ENCODE assay signal across 16 cellular contexts in genomic region chr11:69018924-69019323, GRCh38. TPM values are rescaled to one million over a fixed set of nuclear protein-coding genes. Genes with fewer than 3 reads are reported as not detected.
DNase-seq lines count a peak whose midpoint lies in the region; ATAC-seq and TF ChIP-seq lines count a peak whose summit lies in the region.
"Had no signal": no experiment of that assay in that cellular context is flagged by ENCODE, and none has a peak within 500 bp of the region (broad histone marks: within the 10 kb centered on the region; RNA-seq: fewer than 3 reads in every experiment).

No MANE protein-coding gene starts in this region.

- no peaks in the 10 kb centered on the region for H3K27me3 ChIP-seq in muscle layer of colon (ENCODE audit: control insufficient read depth in 1 of 2, insufficient read depth in 2 of 2, low read length in 2 of 2)
- no peaks in the 10 kb centered on the region for H3K27me3 ChIP-seq in aorta (ENCODE audit: control insufficient read depth in 1 of 2, insufficient read depth in 2 of 2, low read length in 1 of 2)
- H3K27me3 ChIP-seq: Peyer's patch had no signal

- WGBS in aorta, 2 donors, result 10 to 13% methylated on average over 13 of the region's 13 CpGs

- peak overlapping the region; percentile 55 for H3K27ac ChIP-seq in muscle layer of colon (ENCODE audit: low read depth, low read length)
- peak overlapping the region in 1 of 2 donors; percentile 39 for H3K27ac ChIP-seq in aorta (ENCODE audit: low read depth in 1 of 2, low read length in 2 of 2)
- H3K27ac ChIP-seq: colonic mucosa, epithelial cell of prostate had no signal

- H3K9me3 ChIP-seq in muscle layer of colon (ENCODE audit: low read length) (no peaks in the 10 kb centered on the region), aorta (ENCODE audit: control insufficient read depth, low read length) (no peaks in the 10 kb centered on the region)
- H3K9me3 ChIP-seq: colonic mucosa, Peyer's patch had no signal

- no peak overlapping the region for H3K9ac ChIP-seq in muscle layer of colon (ENCODE audit: low read length)

- TF ChIP-seq CTCF in astrocyte of the spinal cord (IDR thresholded peaks at IDR 0.05; ENCODE audit: low read depth, low read length), result no peak

- H3K4me1 ChIP-seq in muscle layer of colon (ENCODE audit: insufficient read depth, low read length) (peaks cover 41% of the 10 kb centered on the region), aorta (ENCODE audit: control insufficient read depth in 1 of 2, insufficient read depth in 2 of 2, low read length in 2 of 2) (no peaks in the 10 kb centered on the region)
- H3K4me1 ChIP-seq: colonic mucosa had no signal

- DNase-seq in GM04504 (ENCODE audit: low read depth) (peak; percentile 74), astrocyte of the spinal cord (ENCODE audit: low read depth, low spot score) (peak; percentile 57), aorta (peak; percentile 72 to 88), Ammon's horn (ENCODE audit: low spot score) (no peak), CD1c-positive myeloid dendritic cell (ENCODE audit: extremely low spot score) (no peak)
- DNase-seq: activated CD4-positive, alpha-beta T cell treated with anti-CD3 and anti-CD28 coated beads, Interleukin-2, amount 50 U/mL, for 4 hours; CD8-positive, alpha-beta T cell; colonic mucosa; left cardiac atrium; NCI-H1092 treated with DMSO at 0.1 percent for 48 hours; NCI-H2171 treated with DMSO at 0.1 percent for 48 hours; Peyer's patch had no signal

- H3K4me3 ChIP-seq in astrocyte of the spinal cord (ENCODE audit: low read depth, low read length) (no peak overlapping the region), muscle layer of colon (ENCODE audit: low read depth in 1 of 2, low read length in 2 of 2) (no peak overlapping the region), aorta (ENCODE audit: low read length in 2 of 2) (no peak overlapping the region)
- H3K4me3 ChIP-seq: colonic mucosa, Peyer's patch had no signal

- no peaks in the 10 kb centered on the region for H3K36me3 ChIP-seq in muscle layer of colon (ENCODE audit: insufficient read depth, low read length)
- H3K36me3 ChIP-seq in aorta (ENCODE audit: control insufficient read depth in 1 of 2, insufficient read depth in 2 of 2, low read length in 1 of 2), result no peaks in the 10 kb centered on the region
- H3K36me3 ChIP-seq: colonic mucosa, Peyer's patch had no signal

- intact Hi-C loops in aorta (cut with DNase I), result no loop called here

- in situ Hi-C loops in astrocyte of the spinal cord (cut with HindIII; ENCODE audit: low sequenced_read_pairs), result no loop called here

- ATAC-seq in aorta (ENCODE audit: low FRiP score) (no peak), GM21825 (IDR thresholded peaks at IDR 0.05; ENCODE audit: unreplicated experiment) (no peak)
- ATAC-seq: CD8-positive, alpha-beta T cell; left cardiac atrium had no signal

RNA-seq across cellular contexts. Expression of gene MRGPRF, which starts 5.9 kb away (rescaled TPM):
- total RNA-seq in aorta, result 100 to 1,000 TPM in 1 of 2 donors, 10 to 100 TPM in 1; 75.7 to 108 TPM
- polyA plus RNA-seq in aorta, result 100 to 1,000 TPM in 1 of 2 donors, 10 to 100 TPM in 1; 26.4 to 130 TPM
- total RNA-seq: CD8-positive, alpha-beta T cell; G401 had no signal

RNA-seq across cellular contexts. Expression of gene TPCN2, which starts 29.8 kb away (rescaled TPM):
- total RNA-seq in aorta, result 10 to 100 TPM; 25.8 to 27.9 TPM
- 10 to 100 TPM in 1 of 2 donors, 1 to 10 TPM in 1; 1.5 to 20.8 TPM for polyA plus RNA-seq in aorta

RNA-seq across cellular contexts. Expression of gene MRGPRD, which starts 38.1 kb away (rescaled TPM):
- under 1 TPM in 1 of 2 donors, not detected in 1; 0.49 TPM for total RNA-seq in aorta
- not detected for polyA plus RNA-seq in aorta
- total RNA-seq: CD8-positive, alpha-beta T cell; colonic mucosa; G401; left cardiac atrium; Peyer's patch had no signal

Comparison
In these comparisons a context has a peak if more than half of its experiments do, and no peak if none do; other contexts are left out.
1. DNase-seq: peak in GM04504 (single experiment), astrocyte of the spinal cord (single experiment) and aorta (2 of 2); none in Ammon's horn (single experiment) and CD1c-positive myeloid dendritic cell (single experiment).